8 cellular contexts compared by ENCODE assay signal in the genomic region with DNA sequence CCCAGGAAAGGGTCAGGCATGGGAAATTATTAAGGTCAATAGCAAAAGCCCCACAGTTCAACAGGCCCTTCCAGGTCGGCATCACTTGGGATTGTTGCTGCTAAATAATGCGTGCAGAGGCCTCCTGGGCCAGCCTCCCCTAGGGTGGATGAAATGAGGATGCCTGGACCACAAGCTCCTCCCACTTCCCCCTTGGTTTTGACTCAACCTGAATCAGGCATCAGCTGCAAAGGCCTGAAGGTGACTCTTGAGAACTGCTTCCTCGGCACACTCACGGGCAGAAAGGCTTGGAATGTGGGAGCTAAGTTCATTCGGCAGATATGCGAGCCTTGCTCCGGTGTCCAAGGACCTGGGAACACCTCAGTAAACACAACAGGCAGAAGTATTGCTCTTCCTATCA.
A peak's percentile ranks its signal among the peaks of the same experiment; 100 is the strongest.
DNase-seq lines count a peak whose midpoint lies in the region; ATAC-seq and TF ChIP-seq lines count a peak whose summit lies in the region.

No MANE protein-coding gene starts in this region.

- no peak overlapping the region for H2AFZ ChIP-seq in OCI-LY1 (ENCODE audit: low read length)

- no peak for TF ChIP-seq EP300 in esophagus muscularis mucosa (IDR thresholded peaks at IDR 0.05)

- no peaks in the 10 kb centered on the region for H4K20me1 ChIP-seq in OCI-LY1 (ENCODE audit: insufficient read depth, low read length)

- no peaks in the 10 kb centered on the region for H3K79me2 ChIP-seq in OCI-LY1 (ENCODE audit: insufficient read depth, low read length)

- H3K27me3 ChIP-seq in OCI-LY1 (ENCODE audit: insufficient read depth, low read length) (no peaks in the 10 kb centered on the region), esophagus muscularis mucosa (no peaks in the 10 kb centered on the region), MG63 (no peaks in the 10 kb centered on the region)

- DNase-seq in GM13976 (ENCODE audit: low spot score) (peak; percentile 74), activated T-helper 1 cell treated with Interleukin-2 at 50 U/mL for 16 hours (ENCODE audit: low read depth) (peak; percentile 67), mucosa of descending colon (peak; percentile 52 to 75 (median 73)), esophagus muscularis mucosa (ENCODE audit: extremely low spot score) (no peak), MG63 (no peak), NCI-H526 treated with DMSO at 0.1 percent for 48 hours (lab: John Stamatoyannopoulos, UW) (no peak)

- peaks cover 61% of the 10 kb centered on the region for H3K36me3 ChIP-seq in OCI-LY1 (ENCODE audit: insufficient read depth, low read length)
- H3K36me3 ChIP-seq in mucosa of descending colon (ENCODE audit: low read depth), result no peaks in the 10 kb centered on the region
- H3K36me3 ChIP-seq in esophagus muscularis mucosa, result peaks cover 0 to 21% (median 4%) of the 10 kb centered on the region in 4 donors
- H3K36me3 ChIP-seq in MG63, result no peaks in the 10 kb centered on the region

- no peak for TF ChIP-seq POLR2A in esophagus muscularis mucosa (IDR thresholded peaks at IDR 0.05; ENCODE audit: low read depth)

- peak overlapping the region; percentile 58 for H3K4me2 ChIP-seq in OCI-LY1 (ENCODE audit: low read length)

- WGBS in esophagus muscularis mucosa, result 75% methylated on average over 2 of the region's 7 CpGs

- H3K9me3 ChIP-seq in OCI-LY1 (ENCODE audit: low read length), result no peaks in the 10 kb centered on the region
- no peaks in the 10 kb centered on the region for H3K9me3 ChIP-seq in mucosa of descending colon
- H3K9me3 ChIP-seq in esophagus muscularis mucosa, result no peaks in the 10 kb centered on the region
- peaks cover 8% of the 10 kb centered on the region for H3K9me3 ChIP-seq in MG63

- H3K27ac ChIP-seq in OCI-LY1 (ENCODE audit: low read depth, low read length, poor library complexity, severe bottlenecking), result peak overlapping the region; percentile 99
- no peak overlapping the region for H3K27ac ChIP-seq in esophagus muscularis mucosa (replicated peaks in 1 of 4)

- H3F3A ChIP-seq in OCI-LY1 (ENCODE audit: insufficient read depth, low read length), result peaks cover 15% of the 10 kb centered on the region; the same call in 1 of the 2 replicates

- H3K9ac ChIP-seq in OCI-LY1 (ENCODE audit: low read length), result peak overlapping the region; percentile 49

- intact Hi-C loops in mucosa of descending colon (cut with DNase I, micrococcal nuclease), result no loop called here
- intact Hi-C loops in esophagus muscularis mucosa (cut with DNase I), result no loop called here

- TF ChIP-seq CTCF in GM13976 (IDR thresholded peaks at IDR 0.05; ENCODE audit: borderline replicate concordance, control extremely low read depth, extremely low read depth, insufficient read depth, missing control alignments) (no peak), OCI-LY1 (IDR thresholded peaks at IDR 0.05; ENCODE audit: low read length) (no peak), mucosa of descending colon (IDR thresholded peaks at IDR 0.05) (no peak), esophagus muscularis mucosa (IDR thresholded peaks at IDR 0.05) (no peak)

- ATAC-seq in HG02623 (IDR thresholded peaks at IDR 0.05; ENCODE audit: unreplicated experiment), result peak; percentile 44
- peak; percentile 44 for ATAC-seq in mucosa of descending colon

- in situ Hi-C loops in GM13976 (cut with MboI; ENCODE audit: low sequenced_read_pairs, unreplicated experiment), result loop anchor here (10.0 kb wide), 1 partner anchor 62 kb away; no protein-coding TSS in a partner anchor

- no peaks in the 10 kb centered on the region for H3K9me2 ChIP-seq in OCI-LY1 (ENCODE audit: low read depth, low read length)

- H3K4me1 ChIP-seq in OCI-LY1 (ENCODE audit: insufficient read depth, low read length, severe bottlenecking), result peaks cover 84% of the 10 kb centered on the region
- peaks cover 13% of the 10 kb centered on the region for H3K4me1 ChIP-seq in mucosa of descending colon (ENCODE audit: low read depth)
- peaks cover 22 to 33% (median 27%) of the 10 kb centered on the region in 4 donors for H3K4me1 ChIP-seq in esophagus muscularis mucosa

- H3K4me3 ChIP-seq in OCI-LY1 (ENCODE audit: low read depth, low read length, poor library complexity, severe bottlenecking), result peak overlapping the region; percentile 36
- H3K4me3 ChIP-seq in mucosa of descending colon, result no peak overlapping the region
- H3K4me3 ChIP-seq in esophagus muscularis mucosa, result no peak overlapping the region
- H3K4me3 ChIP-seq in MG63, result no peak overlapping the region

Comparison
In these comparisons a context has a peak if more than half of its experiments do, and no peak if none do; other contexts are left out.
1. DNase-seq: peak in GM13976 (single experiment), activated T-helper 1 cell treated with Interleukin-2 at 50 U/mL for 16 hours (single experiment) and mucosa of descending colon (3 of 3); none in esophagus muscularis mucosa (single experiment), MG63 (single experiment) and NCI-H526 treated with DMSO at 0.1 percent for 48 hours (single experiment).